8 cellular contexts compared by ENCODE assay signal in genomic region chr17:19338031-19338990, GRCh38. TPM values are rescaled to one million over a fixed set of nuclear protein-coding genes. Genes with fewer than 3 reads are reported as not detected.
DNase-seq lines count a peak whose midpoint lies in the region; ATAC-seq and TF ChIP-seq lines count a peak whose summit lies in the region.

No MANE protein-coding gene starts in this region.

- H3K4me3 Mint-ChIP-seq in naive thymus-derived CD8-positive, alpha-beta T cell = no peak overlapping the region

- POLR2A ChIA-PET in naive thymus-derived CD8-positive, alpha-beta T cell (lab: Charles Lee) = no interaction called here

- 87% methylated on average over 7 of the region's 7 CpGs for WGBS in suprapubic skin

- no peak overlapping the region for H3K27ac Mint-ChIP-seq in naive thymus-derived CD8-positive, alpha-beta T cell

- H3K9me3 ChIP-seq in suprapubic skin = no peaks in the 10 kb centered on the region

- peaks cover 29% of the 10 kb centered on the region for H3K36me3 ChIP-seq in suprapubic skin

- ATAC-seq in GM18861 (IDR thresholded peaks at IDR 0.05; ENCODE audit: unreplicated experiment) (peak; percentile 68), HG03097 (IDR thresholded peaks at IDR 0.05; ENCODE audit: low FRiP score, unreplicated experiment) (no peak)
- ATAC-seq in naive thymus-derived CD8-positive, alpha-beta T cell = peak; percentile 94 to 99

- in situ Hi-C loops in ACHN (cut with HindIII; ENCODE audit: low pct_ligation_motif_present, low pct_unique_long_range_greater_than_20kb, low sequenced_read_pairs) = no loop called here

- H3K9me3 Mint-ChIP-seq in naive thymus-derived CD8-positive, alpha-beta T cell = no peaks in the 10 kb centered on the region

- TF ChIP-seq EP300 in suprapubic skin (IDR thresholded peaks at IDR 0.05) = no peak

- no peaks in the 10 kb centered on the region for H3K4me1 Mint-ChIP-seq in naive thymus-derived CD8-positive, alpha-beta T cell

- no peaks in the 10 kb centered on the region for H3K36me3 Mint-ChIP-seq in naive thymus-derived CD8-positive, alpha-beta T cell

- TF ChIP-seq CTCF in NB4 (IDR thresholded peaks at IDR 0.05; ENCODE audit: low read depth, low read length) (peak; percentile 57), suprapubic skin (IDR thresholded peaks at IDR 0.05) (peak; percentile 7 to 59)

- H3K27me3 Mint-ChIP-seq in naive thymus-derived CD8-positive, alpha-beta T cell = peaks cover 22 to 82% (median 34%) of the 10 kb centered on the region in 5 donors

- H3K27ac ChIP-seq in suprapubic skin = no peak overlapping the region

- no peaks in the 10 kb centered on the region for H3K27me3 ChIP-seq in suprapubic skin

- H3K4me3 ChIP-seq in NB4 (ENCODE audit: low read depth, low read length) = no peak overlapping the region
- no peak overlapping the region for H3K4me3 ChIP-seq in suprapubic skin

- peaks cover 43% of the 10 kb centered on the region for H3K4me1 ChIP-seq in suprapubic skin

- TF ChIP-seq POLR2A in NB4 (IDR thresholded peaks at IDR 0.05; ENCODE audit: extremely low read depth, insufficient read length) = no peak
- TF ChIP-seq POLR2A in suprapubic skin (IDR thresholded peaks at IDR 0.05) = no peak

- DNase-seq in ACHN = peak; percentile 66
- DNase-seq in NB4 (ENCODE audit: low read depth) = peak; percentile 62
- peak; percentile 68 to 75 for DNase-seq in activated CD4-positive, alpha-beta T cell treated with anti-CD3 and anti-CD28 coated beads, Interleukin-2, amount 50 U/mL, for 48 hours
- peak; percentile 36 for DNase-seq in effector CD8-positive, alpha-beta T cell (lab: John Stamatoyannopoulos, UW)
- DNase-seq in naive thymus-derived CD8-positive, alpha-beta T cell = peak; percentile 37 to 80 (median 55)
- no peak for DNase-seq in suprapubic skin (ENCODE audit: low spot score in 2 of 2)

RNA-seq across cellular contexts. Expression of gene B9D1, which starts 24.2 kb away (rescaled TPM):
- 1 to 10 TPM; 1.9 to 3.1 TPM for total RNA-seq in naive thymus-derived CD8-positive, alpha-beta T cell
- 1 to 10 TPM in 1 of 3 donors, under 1 TPM in 2; 0.75 to 1.8 (median 0.91) TPM for polyA plus RNA-seq in naive thymus-derived CD8-positive, alpha-beta T cell
- 10 to 100 TPM; 10.7 to 21.7 (median 17.3) TPM for total RNA-seq in suprapubic skin

RNA-seq across cellular contexts. Expression of gene MAPK7, which starts 40.0 kb away (rescaled TPM):
- total RNA-seq in naive thymus-derived CD8-positive, alpha-beta T cell = 10 to 100 TPM; 21.2 to 22.2 TPM
- 1 to 10 TPM; 2.9 to 7.7 (median 3.1) TPM for polyA plus RNA-seq in naive thymus-derived CD8-positive, alpha-beta T cell
- 10 to 100 TPM; 30.9 to 47.1 (median 43.6) TPM for total RNA-seq in suprapubic skin

RNA-seq across cellular contexts. Expression of gene MFAP4, which starts 48.7 kb away (rescaled TPM):
- total RNA-seq in naive thymus-derived CD8-positive, alpha-beta T cell = not detected
- polyA plus RNA-seq in naive thymus-derived CD8-positive, alpha-beta T cell = not detected
- 10 to 100 TPM; 14.9 to 27.8 (median 24.9) TPM for total RNA-seq in suprapubic skin

Comparison
In these comparisons a context has a peak if more than half of its experiments do, and no peak if none do; other contexts are left out.
1. DNase-seq: peak in ACHN (single experiment), NB4 (single experiment), activated CD4-positive, alpha-beta T cell treated with anti-CD3 and anti-CD28 coated beads, Interleukin-2, amount 50 U/mL, for 48 hours (2 of 2), effector CD8-positive, alpha-beta T cell (single experiment) and naive thymus-derived CD8-positive, alpha-beta T cell (10 of 10); none in suprapubic skin (0 of 2).
2. RNA of gene MFAP4, which starts 48.7 kb away (total RNA-seq): 14.9 to 27.8 TPM in suprapubic skin; not detected in naive thymus-derived CD8-positive, alpha-beta T cell; every median in the first group is over 10 times any median in the second.